ENCODE assay signal across 8 cellular contexts in the genomic region with DNA sequence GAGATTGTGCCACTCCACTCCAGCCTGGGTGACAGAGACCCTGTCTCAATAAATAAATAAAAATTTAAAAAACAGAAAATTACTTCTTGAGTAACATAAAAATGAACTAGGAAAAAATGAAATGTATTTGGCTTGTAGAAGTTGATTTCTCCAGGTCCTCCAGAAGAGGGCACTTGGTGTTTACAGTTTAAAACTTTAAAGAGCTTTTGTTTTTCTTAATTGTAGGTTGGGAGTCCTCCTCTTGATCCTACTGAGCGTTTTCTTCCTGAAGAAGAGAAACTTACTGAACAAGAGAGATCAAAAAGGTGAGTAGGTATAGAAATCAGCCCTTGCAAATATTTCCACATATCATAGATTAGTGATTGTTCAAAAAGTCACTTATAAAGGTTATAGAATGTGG. TPM values are rescaled to one million over a fixed set of nuclear protein-coding genes. Genes with fewer than 3 reads are reported as not detected.
DNase-seq lines count a peak whose midpoint lies in the region; ATAC-seq and TF ChIP-seq lines count a peak whose summit lies in the region.

No MANE protein-coding gene starts in this region.

- no peak overlapping the region for H3K4me3 ChIP-seq in adrenal gland

- H3K4me3 Mint-ChIP-seq in activated CD4-positive, alpha-beta memory T cell treated with anti-CD3 and anti-CD28 coated beads, Interleukin-2, amount 10 ng/mL, durations not matched to agents 7 days and 5 days: no peak overlapping the region

- intact Hi-C loops in adrenal gland (cut with DNase I): loop anchor here in 1 of 2 donors (10.0 kb wide), 1 partner anchor 90 kb away; no protein-coding TSS in a partner anchor

- TF ChIP-seq RAD21 in Ishikawa (IDR thresholded peaks at IDR 0.05; ENCODE audit: low read depth): peak; percentile 46

- CTCF ChIA-PET in activated CD4-positive, alpha-beta memory T cell treated with anti-CD3 and anti-CD28 coated beads, Interleukin-2, amount 10 ng/mL, durations not matched to agents 7 days and 5 days (lab: Charles Lee): interaction anchor here (0.8 to 4.2 kb wide), 24 partner anchors 9 to 388 kb away, joined by 3 to 112 read pairs (median 5); a partner anchor contains a TSS

- WGBS in adrenal gland, 4 donors: 7 to 31% (median 19%) methylated on average over 1 of the region's 1 CpG

- TF ChIP-seq EP300 in Ishikawa (IDR thresholded peaks at IDR 0.05; ENCODE audit: borderline replicate concordance): no peak

- H3K36me3 ChIP-seq in adrenal gland (replicated peaks in 1 of 2): peaks cover 0 to 41% of the 10 kb centered on the region in 2 donors

- peaks cover 23% of the 10 kb centered on the region for H3K36me3 Mint-ChIP-seq in activated CD4-positive, alpha-beta memory T cell treated with anti-CD3 and anti-CD28 coated beads, Interleukin-2, amount 10 ng/mL, durations not matched to agents 7 days and 5 days (ENCODE audit: low read depth)

- no peak for TF ChIP-seq POLR2A in adrenal gland (IDR thresholded peaks at IDR 0.05)

- peak; percentile 32 to 61 (median 50) for TF ChIP-seq CTCF in adrenal gland (IDR thresholded peaks at IDR 0.05)

- H3K27me3 Mint-ChIP-seq in activated CD4-positive, alpha-beta memory T cell treated with anti-CD3 and anti-CD28 coated beads, Interleukin-2, amount 10 ng/mL, durations not matched to agents 7 days and 5 days: no peaks in the 10 kb centered on the region

- DNase-seq in COLO829 (ENCODE audit: low spot score) (peak; percentile 17), adrenal gland (no peak), iPS-NIHi7 (ENCODE audit: extremely low spot score) (peak; percentile 27), Ammon's horn (ENCODE audit: low spot score) (no peak), NCI-H1105 treated with DMSO at 0.1 percent for 48 hours (lab: John Stamatoyannopoulos, UW) (no peak)
- DNase-seq in activated CD4-positive, alpha-beta memory T cell treated with anti-CD3 and anti-CD28 coated beads, Interleukin-2, amount 10 ng/mL, durations not matched to agents 7 days and 5 days: no peak

- POLR2A ChIA-PET in activated CD4-positive, alpha-beta memory T cell treated with anti-CD3 and anti-CD28 coated beads, Interleukin-2, amount 10 ng/mL, durations not matched to agents 7 days and 5 days (lab: Charles Lee): interaction anchor here (0.7 to 4.8 kb wide), 11 partner anchors 15 to 100 kb away, joined by 3 to 49 read pairs (median 4); a partner anchor contains a TSS

- H3K27ac Mint-ChIP-seq in activated CD4-positive, alpha-beta memory T cell treated with anti-CD3 and anti-CD28 coated beads, Interleukin-2, amount 10 ng/mL, durations not matched to agents 7 days and 5 days: no peak overlapping the region

- no peaks in the 10 kb centered on the region for H3K27me3 ChIP-seq in adrenal gland

- H3K4me1 Mint-ChIP-seq in activated CD4-positive, alpha-beta memory T cell treated with anti-CD3 and anti-CD28 coated beads, Interleukin-2, amount 10 ng/mL, durations not matched to agents 7 days and 5 days: peaks cover 12% of the 10 kb centered on the region

- H3K9me3 ChIP-seq in adrenal gland (replicated peaks in 1 of 3): no peaks in the 10 kb centered on the region

- ATAC-seq in GM18867 (IDR thresholded peaks at IDR 0.05; ENCODE audit: unreplicated experiment): no peak

- H3K4me1 ChIP-seq in adrenal gland (replicated peaks in 1 of 2): peaks cover 0 to 3% of the 10 kb centered on the region in 2 donors

- no peak overlapping the region for H3K27ac ChIP-seq in adrenal gland

- H3K9me3 Mint-ChIP-seq in activated CD4-positive, alpha-beta memory T cell treated with anti-CD3 and anti-CD28 coated beads, Interleukin-2, amount 10 ng/mL, durations not matched to agents 7 days and 5 days: no peaks in the 10 kb centered on the region

TF ChIP-seq in Ishikawa, 13 proteins besides CTCF, POLR2A, EP300 and RAD21:
- TF ChIP-seq NFIC (IDR thresholded peaks at IDR 0.05) (no peak), TAF1 (IDR thresholded peaks at IDR 0.05; ENCODE audit: low read depth) (no peak), TCF12 (IDR thresholded peaks at IDR 0.05; ENCODE audit: low read depth) (no peak), FOXM1 (IDR thresholded peaks at IDR 0.05; ENCODE audit: borderline replicate concordance, low read depth) (no peak), EGR1 (IDR thresholded peaks at IDR 0.05) (no peak), CEBPB (IDR thresholded peaks at IDR 0.05) (no peak), TEAD4 (IDR thresholded peaks at IDR 0.05) (no peak), CREB1 (IDR thresholded peaks at IDR 0.05; ENCODE audit: low read depth) (no peak), YY1 (IDR thresholded peaks at IDR 0.05; ENCODE audit: low read depth) (no peak)
- TF ChIP-seq, protein P1, sequence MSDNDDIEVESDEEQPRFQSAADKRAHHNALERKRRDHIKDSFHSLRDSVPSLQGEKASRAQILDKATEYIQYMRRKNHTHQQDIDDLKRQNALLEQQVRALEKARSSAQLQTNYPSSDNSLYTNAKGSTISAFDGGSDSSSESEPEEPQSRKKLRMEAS (IDR thresholded peaks at IDR 0.05): no peak
- TF ChIP-seq, protein P2, sequence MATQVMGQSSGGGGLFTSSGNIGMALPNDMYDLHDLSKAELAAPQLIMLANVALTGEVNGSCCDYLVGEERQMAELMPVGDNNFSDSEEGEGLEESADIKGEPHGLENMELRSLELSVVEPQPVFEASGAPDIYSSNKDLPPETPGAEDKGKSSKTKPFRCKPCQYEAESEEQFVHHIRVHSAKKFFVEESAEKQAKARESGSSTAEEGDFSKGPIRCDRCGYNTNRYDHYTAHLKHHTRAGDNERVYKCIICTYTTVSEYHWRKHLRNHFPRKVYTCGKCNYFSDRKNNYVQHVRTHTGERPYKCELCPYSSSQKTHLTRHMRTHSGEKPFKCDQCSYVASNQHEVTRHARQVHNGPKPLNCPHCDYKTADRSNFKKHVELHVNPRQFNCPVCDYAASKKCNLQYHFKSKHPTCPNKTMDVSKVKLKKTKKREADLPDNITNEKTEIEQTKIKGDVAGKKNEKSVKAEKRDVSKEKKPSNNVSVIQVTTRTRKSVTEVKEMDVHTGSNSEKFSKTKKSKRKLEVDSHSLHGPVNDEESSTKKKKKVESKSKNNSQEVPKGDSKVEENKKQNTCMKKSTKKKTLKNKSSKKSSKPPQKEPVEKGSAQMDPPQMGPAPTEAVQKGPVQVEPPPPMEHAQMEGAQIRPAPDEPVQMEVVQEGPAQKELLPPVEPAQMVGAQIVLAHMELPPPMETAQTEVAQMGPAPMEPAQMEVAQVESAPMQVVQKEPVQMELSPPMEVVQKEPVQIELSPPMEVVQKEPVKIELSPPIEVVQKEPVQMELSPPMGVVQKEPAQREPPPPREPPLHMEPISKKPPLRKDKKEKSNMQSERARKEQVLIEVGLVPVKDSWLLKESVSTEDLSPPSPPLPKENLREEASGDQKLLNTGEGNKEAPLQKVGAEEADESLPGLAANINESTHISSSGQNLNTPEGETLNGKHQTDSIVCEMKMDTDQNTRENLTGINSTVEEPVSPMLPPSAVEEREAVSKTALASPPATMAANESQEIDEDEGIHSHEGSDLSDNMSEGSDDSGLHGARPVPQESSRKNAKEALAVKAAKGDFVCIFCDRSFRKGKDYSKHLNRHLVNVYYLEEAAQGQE (IDR thresholded peaks at IDR 0.05; ENCODE audit: low read depth): no peak

RNA-seq across cellular contexts. Expression of a gene that starts 16.2 kb away (rescaled TPM):
- 10 to 100 TPM; 28.4 to 76.2 (median 41.0) TPM for total RNA-seq in adrenal gland
- 10 to 100 TPM; 15.1 to 60.4 (median 16.2) TPM for polyA plus RNA-seq in adrenal gland
- total RNA-seq in activated CD4-positive, alpha-beta memory T cell treated with anti-CD3 and anti-CD28 coated beads, Interleukin-2, amount 10 ng/mL, durations not matched to agents 7 days and 5 days: 10 to 100 TPM; 16.4 to 18.3 TPM

RNA-seq across cellular contexts. Expression of a gene that starts 48.9 kb away (rescaled TPM):
- total RNA-seq in adrenal gland: 10 to 100 TPM; 18.0 to 86.8 (median 40.0) TPM
- polyA plus RNA-seq in adrenal gland: 10 to 100 TPM; 14.2 to 89.0 (median 15.4) TPM
- 10 to 100 TPM; 82.3 to 82.7 TPM for total RNA-seq in activated CD4-positive, alpha-beta memory T cell treated with anti-CD3 and anti-CD28 coated beads, Interleukin-2, amount 10 ng/mL, durations not matched to agents 7 days and 5 days

Comparison
In these comparisons a context has a peak if more than half of its experiments do, and no peak if none do; other contexts are left out.
1. DNase-seq: peak in COLO829 (single experiment) and iPS-NIHi7 (single experiment); none in adrenal gland (0 of 7), Ammon's horn (single experiment), activated CD4-positive, alpha-beta memory T cell treated with anti-CD3 and anti-CD28 coated beads, Interleukin-2, amount 10 ng/mL, durations not matched to agents 7 days and 5 days (single experiment) and NCI-H1105 treated with DMSO at 0.1 percent for 48 hours (single experiment).